2 cellular contexts compared by ENCODE assay signal in the genomic region with DNA sequence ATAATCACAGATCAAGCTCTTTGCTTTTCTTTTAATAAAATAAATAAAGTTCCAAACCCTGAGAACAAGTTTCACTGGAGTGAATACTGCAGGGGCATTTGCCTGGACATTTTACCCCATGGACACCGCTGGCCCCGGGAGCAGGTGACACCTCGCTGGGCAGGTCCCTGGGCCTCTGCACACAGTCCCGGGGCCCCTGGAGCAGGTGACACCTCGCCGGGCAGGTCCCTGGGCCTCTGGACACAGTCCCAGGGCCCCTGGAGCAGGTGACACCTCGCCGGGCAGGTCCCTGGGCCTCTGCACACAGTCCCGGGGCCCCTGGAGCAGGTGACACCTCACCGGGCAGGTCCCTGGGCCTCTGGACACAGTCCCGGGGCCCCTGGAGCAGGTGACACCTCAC. TPM values are rescaled to one million over a fixed set of nuclear protein-coding genes. Genes with fewer than 3 reads are reported as not detected.
"Had no signal": no experiment of that assay in that cellular context is flagged by ENCODE, and none has a peak within 500 bp of the region (broad histone marks: within the 10 kb centered on the region; RNA-seq: fewer than 3 reads in every experiment).

No MANE protein-coding gene starts in this region.

RNA-seq across cellular contexts. Expression of gene TPO, which starts 1.6 kb away (rescaled TPM):
- total RNA-seq: temporal lobe, upper lobe of right lung had no signal
